Comparison of ENCODE assay signal across 8 cellular contexts in genomic region chr15:90954712-90955671, GRCh38. TPM values are rescaled to one million over a fixed set of nuclear protein-coding genes. Genes with fewer than 3 reads are reported as not detected.
DNase-seq lines count a peak whose midpoint lies in the region; ATAC-seq and TF ChIP-seq lines count a peak whose summit lies in the region.

RCCD1 (plus strand) TSS chr15:90954884; CDS start chr15:90956735, 1,851 bp downstream.

- H3K27me3 ChIP-seq in duodenal mucosa (ENCODE audit: control insufficient read depth in 1 of 2, insufficient read depth in 2 of 2, low read length in 2 of 2) (no peaks in the 10 kb centered on the region), right lobe of liver (no peaks in the 10 kb centered on the region)

- 4% methylated on average over 27 of the region's 73 CpGs for WGBS in right lobe of liver (ENCODE audit: insufficient coverage, low coverage, low lambda C conversion rate, missing lambda C conversion rate)

- peak within 1 kb of the TSS; percentile 91 for H3K27ac ChIP-seq in duodenal mucosa (ENCODE audit: low read depth, low read length)
- H3K27ac ChIP-seq in right lobe of liver: peak within 1 kb of the TSS; percentile 70 to 82 (median 79)

- DNase-seq in AG09309 (ENCODE audit: low read depth): peak; percentile 62
- DNase-seq in NCI-H774 (lab: John Stamatoyannopoulos, UW): peak; percentile 95
- peak; percentile 92 to 95 for DNase-seq in activated CD4-positive, alpha-beta T cell treated with anti-CD3 and anti-CD28 coated beads, Interleukin-2, amount 50 U/mL, for 48 hours
- peak; percentile 95 to 97 (median 97) for DNase-seq in right lobe of liver
- DNase-seq in stimulated activated CD4-positive, alpha-beta T cell treated with anti-CD3 and anti-CD28 coated beads, Interleukin-4, amount 100 ng/mL, for 24 hours: peak; percentile 91

- no peak for TF ChIP-seq CTCF in AG09309 (IDR thresholded peaks at IDR 0.05; ENCODE audit: control insufficient read depth, insufficient read depth, low read depth, low read length, missing control alignments)
- TF ChIP-seq CTCF in right lobe of liver (IDR thresholded peaks at IDR 0.05): no peak

- H3K9ac ChIP-seq in duodenal mucosa (ENCODE audit: low read depth in 1 of 2, low read length in 2 of 2): peak within 1 kb of the TSS; percentile 74 to 77

- intact Hi-C loops in right lobe of liver (cut with DNase I): loop anchor here in 1 of 2 donors (10.0 kb wide), 1 partner anchor 80 kb away; no protein-coding TSS in a partner anchor

- H3K9me3 ChIP-seq in duodenal mucosa (ENCODE audit: control insufficient read depth in 1 of 2, low read length in 2 of 2): no peaks in the 10 kb centered on the region
- H3K9me3 ChIP-seq in right lobe of liver: no peaks in the 10 kb centered on the region

- ATAC-seq in GM19043 (IDR thresholded peaks at IDR 0.05; ENCODE audit: low read depth, unreplicated experiment): peak; percentile 94
- ATAC-seq in HG03378 (IDR thresholded peaks at IDR 0.05; ENCODE audit: unreplicated experiment): peak; percentile 87
- peak; percentile 95 to 97 (median 97) for ATAC-seq in right lobe of liver

- H3K36me3 ChIP-seq in duodenal mucosa (ENCODE audit: control insufficient read depth in 1 of 2, insufficient read depth in 2 of 2, low read length in 2 of 2) (peaks cover 9 to 42% of the 10 kb centered on the region in 2 donors), right lobe of liver (peaks cover 0 to 28% (median under 1%) of the 10 kb centered on the region in 4 donors)

- H3K4me1 ChIP-seq in duodenal mucosa (ENCODE audit: control insufficient read depth in 1 of 2, insufficient read depth in 2 of 2, low read length in 2 of 2) (peaks cover 20 to 22% of the 10 kb centered on the region in 2 donors), right lobe of liver (peaks cover 0 to 16% (median 6%) of the 10 kb centered on the region in 4 donors)

- H3K4me3 ChIP-seq in AG09309 (ENCODE audit: control insufficient read depth, low read depth, low read length) (peak within 1 kb of the TSS; percentile 84), duodenal mucosa (ENCODE audit: low read depth in 1 of 2, low read length in 2 of 2) (peak within 1 kb of the TSS; percentile 77 to 81), right lobe of liver (peak within 1 kb of the TSS; percentile 57 to 84 (median 69))

- TF ChIP-seq POLR2A in right lobe of liver (IDR thresholded peaks at IDR 0.05): peak; percentile 64

RNA-seq across cellular contexts. Expression of gene RCCD1, which starts in this region (rescaled TPM):
- total RNA-seq in right lobe of liver: 1 to 10 TPM; 4.8 to 7.9 (median 6.6) TPM

Comparison
In these comparisons a context has a peak if more than half of its experiments do, and no peak if none do; other contexts are left out.
1. Peak in every context shown above with its lines: DNase-seq, ATAC-seq, H3K4me3 ChIP-seq and H3K27ac ChIP-seq.